In genomic region chr14:72643317-72643801, GRCh38 we compare ENCODE assay signal across 11 cellular contexts.
DNase-seq lines count a peak whose midpoint lies in the region; ATAC-seq and TF ChIP-seq lines count a peak whose summit lies in the region.
"Had no signal": no experiment of that assay in that cellular context is flagged by ENCODE, and none has a peak within 500 bp of the region (broad histone marks: within the 10 kb centered on the region; RNA-seq: fewer than 3 reads in every experiment).

No MANE protein-coding gene starts in this region.

- no peak for ATAC-seq in GM18858 (IDR thresholded peaks at IDR 0.05; ENCODE audit: unreplicated experiment)
- no peak for ATAC-seq in HG02973 (IDR thresholded peaks at IDR 0.05; ENCODE audit: unreplicated experiment)
- ATAC-seq in GM21515 (IDR thresholded peaks at IDR 0.05; ENCODE audit: unreplicated experiment): no peak

- no peak overlapping the region for H3K4me3 ChIP-seq in choroid plexus epithelial cell (ENCODE audit: low read depth, low read length)

- DNase-seq in AG09319 (ENCODE audit: extremely low read depth, low read depth): peak; percentile 90
- peak; percentile 96 to 99 for DNase-seq in NCI-H524 (lab: John Stamatoyannopoulos, UW)
- DNase-seq in choroid plexus epithelial cell (ENCODE audit: low read depth): peak; percentile 97
- peak; percentile 28 for DNase-seq in midbrain (lab: John Stamatoyannopoulos, UW)
- no peak for DNase-seq in NOMO-1 treated with dmso at 0.1 percent for 144 hours (lab: John Stamatoyannopoulos, UW; ENCODE audit: unreplicated experiment)
- DNase-seq: activated naive CD8-positive, alpha-beta T cell treated with anti-CD3 and anti-CD28 coated beads, Interleukin-2, amount 10 ng/mL, durations not matched to agents 7 days and 5 days; DMS79; T-helper 1 cell had no signal

- TF ChIP-seq CTCF in AG09319 (IDR thresholded peaks at IDR 0.05; ENCODE audit: low read depth, low read length) (no peak; the same call in 1 of the 2 replicates), choroid plexus epithelial cell (conservative IDR thresholded peaks at IDR 0.05; ENCODE audit: low read depth, low read length) (peak; percentile 17)
